8 cellular contexts compared by ENCODE assay signal in the genomic region with DNA sequence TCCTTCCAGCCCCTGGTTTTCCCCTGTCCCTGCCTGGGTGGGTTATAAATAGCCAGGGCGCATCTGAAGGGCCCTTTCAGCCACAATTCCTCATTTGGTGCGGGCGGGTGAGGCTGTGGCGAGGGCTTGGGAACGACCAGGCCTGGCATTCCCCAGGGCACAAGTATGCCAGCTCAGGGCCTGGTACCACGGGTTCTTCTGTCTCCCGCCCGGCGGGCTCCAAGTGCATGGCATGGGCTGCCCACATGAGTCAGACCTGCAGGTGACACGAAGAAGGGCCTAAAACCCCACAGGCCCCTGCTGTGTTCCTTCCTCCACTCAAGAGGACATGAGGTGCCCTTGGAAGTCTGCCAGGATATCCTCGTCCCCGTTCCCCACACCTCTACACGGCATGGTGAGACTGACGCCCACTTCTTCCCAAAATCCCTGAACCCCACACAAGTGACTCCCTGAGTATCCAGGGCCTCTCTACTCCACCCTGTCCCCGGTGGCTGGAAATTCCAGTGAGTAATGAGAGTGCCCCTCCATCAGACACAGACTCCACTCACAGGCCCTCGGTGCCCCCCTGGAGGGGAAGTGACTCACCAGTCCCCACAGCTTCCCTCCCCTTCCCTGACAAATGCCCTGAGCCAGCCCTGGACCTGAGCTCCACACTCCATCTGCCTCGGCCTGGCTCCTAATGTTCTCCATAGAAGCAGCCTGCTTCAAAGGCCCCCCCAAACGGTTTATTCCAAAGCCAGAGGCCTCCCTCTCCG.
A peak's percentile ranks its signal among the peaks of the same experiment; 100 is the strongest.
DNase-seq lines count a peak whose midpoint lies in the region; ATAC-seq, FAIRE-seq and TF ChIP-seq lines count a peak whose summit lies in the region.

No MANE protein-coding gene starts in this region.

- H3K4me1 Mint-ChIP-seq in naive B cell = peaks cover 31 to 59% (median 56%) of the 10 kb centered on the region in 3 donors

- no peak for TF ChIP-seq CTCF in D721Med (IDR thresholded peaks at IDR 0.05; ENCODE audit: insufficient read depth, missing control alignments)

- no peak for ATAC-seq in naive B cell (ENCODE audit: low read depth in 2 of 2)
- no peak for ATAC-seq in GM21619 (IDR thresholded peaks at IDR 0.05; ENCODE audit: unreplicated experiment)
- no peak for ATAC-seq in GM18511 (IDR thresholded peaks at IDR 0.05; ENCODE audit: unreplicated experiment)

- H3K27me3 Mint-ChIP-seq in naive B cell = no peaks in the 10 kb centered on the region

- no peaks in the 10 kb centered on the region for H3K36me3 Mint-ChIP-seq in naive B cell

- FAIRE-seq in D721Med (lab: Jason Lieb, UNC) = no peak

- in situ Hi-C loops in ACHN (cut with HindIII; ENCODE audit: low pct_ligation_motif_present, low pct_unique_long_range_greater_than_20kb, low sequenced_read_pairs) = no loop called here
- in situ Hi-C loops in SK-MEL-5 (cut with HindIII; ENCODE audit: low pct_unique_long_range_greater_than_20kb, low sequenced_read_pairs) = no loop called here

- peak; percentile 95 for DNase-seq in ACHN
- peak; percentile 32 for DNase-seq in GOT3 (lab: John Stamatoyannopoulos, UW)
- DNase-seq in SK-MEL-5 (ENCODE audit: low read depth, low spot score) = peak; percentile 70
- peak; percentile 36 for DNase-seq in epidermal melanocyte (ENCODE audit: insufficient read length, low spot score)
- no peak for DNase-seq in naive B cell
- DNase-seq in D721Med (ENCODE audit: insufficient read length, low spot score) = no peak

- peak overlapping the region; percentile 39 to 83 (median 76) for H3K4me3 Mint-ChIP-seq in naive B cell

- peak overlapping the region in 4 of 6 donors; percentile 47 to 87 (median 67) for H3K27ac Mint-ChIP-seq in naive B cell

- no peaks in the 10 kb centered on the region for H3K9me3 Mint-ChIP-seq in naive B cell

Comparison
In these comparisons a context has a peak if more than half of its experiments do, and no peak if none do; other contexts are left out.
1. DNase-seq: peak in ACHN (single experiment), GOT3 (single experiment), SK-MEL-5 (single experiment) and epidermal melanocyte (single experiment); none in naive B cell (single experiment) and D721Med (single experiment).